In the genomic region with DNA sequence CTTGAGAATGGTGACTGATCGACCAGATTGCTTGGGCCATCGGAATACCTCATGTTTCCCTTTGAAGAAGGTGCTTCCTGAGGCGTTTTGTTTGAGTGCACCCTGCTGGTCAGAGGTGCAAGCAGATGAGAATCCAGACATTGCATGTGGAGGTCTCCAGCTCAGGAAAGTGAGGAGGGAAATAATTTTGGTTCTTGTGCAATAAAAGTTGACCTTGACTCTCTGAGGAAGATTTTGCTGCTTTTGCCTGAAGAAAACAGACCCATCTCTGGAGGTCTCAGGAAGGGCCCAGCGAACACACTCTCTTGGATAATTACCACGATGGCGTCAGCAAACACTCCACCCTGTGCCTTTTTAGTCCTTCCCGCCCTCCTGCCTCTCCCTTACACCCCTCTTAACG, we compare ENCODE assay signal across 11 cellular contexts.
DNase-seq lines count a peak whose midpoint lies in the region; ATAC-seq and TF ChIP-seq lines count a peak whose summit lies in the region.
"Had no signal": no experiment of that assay in that cellular context is flagged by ENCODE, and none has a peak within 500 bp of the region (broad histone marks: within the 10 kb centered on the region; RNA-seq: fewer than 3 reads in every experiment).

No MANE protein-coding gene starts in this region.

- H3K27ac ChIP-seq in DOHH2 (ENCODE audit: low read depth, low read length): no peak overlapping the region
- H3K27ac ChIP-seq in body of pancreas: no peak overlapping the region
- no peak overlapping the region for H3K27ac ChIP-seq in right lobe of liver

- no peaks in the 10 kb centered on the region for H3K9me2 ChIP-seq in DOHH2 (replicated peaks; ENCODE audit: control insufficient read depth, low read length)

- H4K20me1 ChIP-seq in DOHH2 (ENCODE audit: control insufficient read depth, insufficient read depth, low read depth, low read length): no peaks in the 10 kb centered on the region

- H3K4me2 ChIP-seq in DOHH2 (ENCODE audit: low read length): no peak overlapping the region

- TF ChIP-seq POLR2A in body of pancreas (IDR thresholded peaks at IDR 0.05): no peak
- no peak for TF ChIP-seq POLR2A in right lobe of liver (IDR thresholded peaks at IDR 0.05)

- WGBS in body of pancreas, 2 donors: 70 to 71% methylated on average over 8 of the region's 8 CpGs
- WGBS in right lobe of liver (ENCODE audit: insufficient coverage, low coverage, low lambda C conversion rate, missing lambda C conversion rate): 77% methylated on average over 8 of the region's 8 CpGs

- intact Hi-C loops in body of pancreas (cut with DNase I): no loop called here
- intact Hi-C loops in right lobe of liver (cut with DNase I): no loop called here

- ATAC-seq in body of pancreas: no peak
- peak in 2 of 4 donors; percentile 43 to 56 for ATAC-seq in right lobe of liver
- no peak for ATAC-seq in HG03354 (IDR thresholded peaks at IDR 0.05; ENCODE audit: poor library complexity, severe bottlenecking, unreplicated experiment)

- H3K79me2 ChIP-seq in DOHH2 (ENCODE audit: control insufficient read depth, low read length): no peaks in the 10 kb centered on the region

- TF ChIP-seq CTCF in DOHH2 (IDR thresholded peaks at IDR 0.05; ENCODE audit: low read depth, low read length, poor library complexity, severe bottlenecking): peak; percentile 24
- TF ChIP-seq CTCF in LNCAP (IDR thresholded peaks at IDR 0.05): peak; percentile 44; the same call in 1 of the 2 replicates
- TF ChIP-seq CTCF in body of pancreas (IDR thresholded peaks at IDR 0.05): peak in 4 of 7 experiments; percentile 9 to 22 (median 18)
- TF ChIP-seq CTCF in right lobe of liver (IDR thresholded peaks at IDR 0.05): peak; percentile 10 to 27 (median 20)

- DNase-seq in body of pancreas: no peak
- DNase-seq in right lobe of liver: no peak
- no peak for DNase-seq in medulla oblongata (ENCODE audit: extremely low spot score)
- DNase-seq in activated T-cell treated with anti-CD3 and anti-CD28 coated beads for 4 hours: no peak
- DNase-seq in T1000 (lab: John Stamatoyannopoulos, UW): no peak
- DNase-seq: activated CD4-positive, alpha-beta memory T cell treated with anti-CD3 and anti-CD28 coated beads for 36 hours; islet precursor cell; NCI-H526 treated with DMSO at 0.1 percent for 48 hours had no signal

- H3K27me3 ChIP-seq in DOHH2 (ENCODE audit: control insufficient read depth, low read length) (no peaks in the 10 kb centered on the region), body of pancreas (no peaks in the 10 kb centered on the region), right lobe of liver (no peaks in the 10 kb centered on the region)

- H3K36me3 ChIP-seq in DOHH2 (ENCODE audit: control insufficient read depth, low read length) (no peaks in the 10 kb centered on the region), body of pancreas (replicated peaks in 1 of 2; ENCODE audit: insufficient read depth in 1 of 2, low read depth in 2 of 2) (peaks cover 0 to 2% of the 10 kb centered on the region in 2 donors), right lobe of liver (peaks cover 0 to 42% (median 19%) of the 10 kb centered on the region in 4 donors)

- no peaks in the 10 kb centered on the region for H3K9me3 ChIP-seq in DOHH2 (ENCODE audit: control insufficient read depth, insufficient read depth, low read length)
- no peaks in the 10 kb centered on the region for H3K9me3 ChIP-seq in body of pancreas
- H3K9me3 ChIP-seq in right lobe of liver: no peaks in the 10 kb centered on the region

- H3F3A ChIP-seq in DOHH2 (ENCODE audit: control insufficient read depth, insufficient read depth): no peaks in the 10 kb centered on the region

- H3K4me1 ChIP-seq in DOHH2 (ENCODE audit: control insufficient read depth, low read length) (no peaks in the 10 kb centered on the region), body of pancreas (no peaks in the 10 kb centered on the region), right lobe of liver (no peaks in the 10 kb centered on the region)

- H3K4me3 ChIP-seq in DOHH2 (ENCODE audit: low read length): no peak overlapping the region
- no peak overlapping the region for H3K4me3 ChIP-seq in body of pancreas
- no peak overlapping the region for H3K4me3 ChIP-seq in right lobe of liver
